10 cellular contexts compared by ENCODE assay signal in genomic region chr12:4909397-4909733, GRCh38. TPM values are rescaled to one million over a fixed set of nuclear protein-coding genes. Genes with fewer than 3 reads are reported as not detected.
DNase-seq lines count a peak whose midpoint lies in the region; ATAC-seq, FAIRE-seq and TF ChIP-seq lines count a peak whose summit lies in the region.
"Had no signal": no experiment of that assay in that cellular context is flagged by ENCODE, and none has a peak within 500 bp of the region (broad histone marks: within the 10 kb centered on the region; RNA-seq: fewer than 3 reads in every experiment).

No MANE protein-coding gene starts in this region.

- H3K27ac ChIP-seq in cardiac muscle cell (no peak overlapping the region), astrocyte (ENCODE audit: low read depth, low read length) (no peak overlapping the region), uterus (no peak overlapping the region)
- H3K27ac ChIP-seq: neutrophil had no signal

- peak overlapping the region; percentile 72 for H3K4me3 Mint-ChIP-seq in astrocyte (ENCODE audit: unreplicated experiment)

- H4K20me1 ChIP-seq in astrocyte (ENCODE audit: insufficient read depth, low read length): no peaks in the 10 kb centered on the region

- H3K9me3 ChIP-seq in cardiac muscle cell (ENCODE audit: low read depth) (no peaks in the 10 kb centered on the region), astrocyte (ENCODE audit: insufficient read depth, low read depth, low read length) (peaks cover 7% of the 10 kb centered on the region), uterus (no peaks in the 10 kb centered on the region)
- H3K9me3 ChIP-seq: neutrophil had no signal

- ATAC-seq in HG02970 (IDR thresholded peaks at IDR 0.05; ENCODE audit: low FRiP score, unreplicated experiment): no peak

- peak overlapping the region; percentile 95 for H3K4me2 ChIP-seq in astrocyte (ENCODE audit: low read length)

- no peak for DNase-seq in cardiac muscle cell (ENCODE audit: low read depth in 1 of 2, low spot score in 1 of 2)
- DNase-seq in cardiac septum (ENCODE audit: low spot score): no peak
- DNase-seq in astrocyte (ENCODE audit: low read depth): no peak
- peak; percentile 1 for DNase-seq in myocyte (ENCODE audit: low read depth)
- no peak for DNase-seq in uterus
- DNase-seq in NOMO-1 (lab: John Stamatoyannopoulos, UW; ENCODE audit: unreplicated experiment in 2 of 2): no peak
- DNase-seq in Kasumi-1 (lab: John Stamatoyannopoulos, UW): no peak
- DNase-seq: KG1 had no signal

- peaks cover 49% of the 10 kb centered on the region for H3K27me3 Mint-ChIP-seq in astrocyte (ENCODE audit: low read depth, unreplicated experiment)

- H3K36me3 ChIP-seq in cardiac muscle cell (no peaks in the 10 kb centered on the region), astrocyte (ENCODE audit: insufficient read depth, low read length) (no peaks in the 10 kb centered on the region), uterus (no peaks in the 10 kb centered on the region)
- H3K36me3 ChIP-seq: neutrophil had no signal

- no peak for FAIRE-seq in astrocyte (lab: Jason Lieb, UNC)

- peak overlapping the region; percentile 29 for H3K4me3 ChIP-seq in cardiac muscle cell
- H3K4me3 ChIP-seq in astrocyte (ENCODE audit: insufficient read depth, low read depth, low read length): peak overlapping the region; percentile 55
- peak overlapping the region; percentile 21 to 33 for H3K4me3 ChIP-seq in uterus

- TF ChIP-seq POLR2A in uterus (IDR thresholded peaks at IDR 0.05): no peak

- peaks cover 5% of the 10 kb centered on the region for H3K36me3 Mint-ChIP-seq in astrocyte (ENCODE audit: low read depth, unreplicated experiment)

- H3K9ac ChIP-seq in astrocyte (ENCODE audit: low read length): no peak overlapping the region

- H3K4me1 Mint-ChIP-seq in astrocyte (ENCODE audit: low read depth, unreplicated experiment): peaks cover 2% of the 10 kb centered on the region

- peaks cover 6% of the 10 kb centered on the region for H3K9me3 Mint-ChIP-seq in astrocyte (ENCODE audit: unreplicated experiment)

- no peak overlapping the region for H3K27ac Mint-ChIP-seq in astrocyte (ENCODE audit: unreplicated experiment)

- H3K4me1 ChIP-seq in cardiac muscle cell (ENCODE audit: low read depth) (no peaks in the 10 kb centered on the region), astrocyte (ENCODE audit: insufficient read depth, low read length) (peaks cover 17% of the 10 kb centered on the region), uterus (peaks cover 0 to 15% of the 10 kb centered on the region in 2 donors)

- peaks cover 99% of the 10 kb centered on the region for H3K27me3 ChIP-seq in cardiac muscle cell
- peaks cover 56% of the 10 kb centered on the region for H3K27me3 ChIP-seq in astrocyte (ENCODE audit: insufficient read depth, low read length)
- H3K27me3 ChIP-seq in uterus: peaks cover 7 to 26% of the 10 kb centered on the region in 2 donors

- peak overlapping the region; percentile 41 for H2AFZ ChIP-seq in astrocyte (ENCODE audit: low read depth, low read length)

- H3K79me2 ChIP-seq in astrocyte (ENCODE audit: insufficient read depth, low read length): no peaks in the 10 kb centered on the region

- TF ChIP-seq CTCF in cardiac muscle cell (IDR thresholded peaks at IDR 0.05; ENCODE audit: low read depth, low read length): no peak
- no peak for TF ChIP-seq CTCF in astrocyte (IDR thresholded peaks at IDR 0.05; ENCODE audit: insufficient read depth, low read depth, low read length)
- no peak for TF ChIP-seq CTCF in uterus (IDR thresholded peaks at IDR 0.05)

- intact Hi-C loops in cardiac septum (cut with DNase I) (no loop called here), uterus (cut with DNase I; ENCODE audit: low total_unique reads) (no loop called here)

RNA-seq across cellular contexts. Expression of gene KCNA1, which starts 0.3 kb away (rescaled TPM):
- total RNA-seq in cardiac muscle cell (0.07 and 0.18 TPM in 2 replicates), cardiac septum (0.13 TPM), astrocyte (0.27 and 0.60 TPM in 2 replicates), myocyte (0.13 TPM in 1 of 2 replicates, not detected in the other), uterus (1 to 10 TPM in 1 of 4 donors, under 1 TPM in 2, not detected in 1; under 0.01 to 2.4 (median 0.61) TPM)
- polyA plus RNA-seq in cardiac muscle cell: not detected in 2 replicates
- not detected for polyA plus RNA-seq in myocyte (2012)
